Comparison of ENCODE assay signal across 1 cellular context in the genomic region with DNA sequence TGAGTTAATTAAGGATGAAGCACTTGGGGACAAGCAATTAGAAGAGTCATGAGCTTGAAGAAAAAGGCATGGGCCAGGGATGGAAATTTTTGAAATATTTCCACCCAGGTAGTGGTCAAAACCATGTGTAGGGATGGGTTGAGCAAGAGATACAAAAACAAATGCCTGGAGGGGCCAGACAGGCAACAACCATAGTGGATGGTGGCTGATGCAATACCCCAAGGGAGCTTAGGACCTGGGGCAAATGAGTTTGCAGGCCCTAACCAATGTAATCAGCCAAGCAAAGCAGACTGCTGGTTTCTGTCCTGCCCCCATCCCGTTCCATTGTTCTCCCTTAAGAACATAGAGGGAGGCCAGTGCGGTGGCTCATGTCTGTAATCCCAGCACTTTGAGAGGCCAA.
TF ChIP-seq lines count a peak whose summit lies in the region.

No MANE protein-coding gene starts in this region.

TF ChIP-seq in K562, 482 proteins besides CTCF, POLR2A, EP300 and RAD21 (continued from another document):
- TF ChIP-seq CEBPG (CRISPR knock-in tag; IDR thresholded peaks at IDR 0.05), result no peak
- peak; percentile 17 to 68; a peak in 2 of 4 replicates for TF ChIP-seq CEBPG (tag; conservative IDR thresholded peaks at IDR 0.05 in 1 of 2, IDR thresholded peaks at IDR 0.05 in 1 of 2)
- TF ChIP-seq ZSCAN32 (CRISPR knock-in tag; IDR thresholded peaks at IDR 0.05), result 0 out of 2 replicates have a peak, but pooled peaks have one; percentile 66
- no peak for TF ChIP-seq ZNF586 (CRISPR knock-in tag; conservative IDR thresholded peaks at IDR 0.05)
- TF ChIP-seq PCBP1 (IDR thresholded peaks at IDR 0.05; ENCODE audit: low read depth, low read length, poor library complexity, severe bottlenecking), result no peak
